19 cellular contexts compared by ENCODE assay signal in genomic region chr5:179115307-179115706, GRCh38.
"Had no signal": no experiment of that assay in that cellular context is flagged by ENCODE, and none has a peak within 500 bp of the region (broad histone marks: within the 10 kb centered on the region; RNA-seq: fewer than 3 reads in every experiment).

No MANE protein-coding gene starts in this region.

- H3K4me3 ChIP-seq: coronary artery, heart left ventricle, neural progenitor cell, ovary, testis, transverse colon had no signal

- H3K36me3 Mint-ChIP-seq: natural killer cell treated with Interleukin-12 subunit alpha and Interleukin-12 subunit beta and Interleukin-15 and Interleukin-18, amount 100 ng/mL, for 72 hours; stimulated activated memory B cell treated with anti-CD40 and anti-IgM and Interleukin-4, amounts not matched to agents 10 μg/mL and 1 μg/mL and 100 μg/mL, for 72 hours had no signal

- ATAC-seq: heart left ventricle; natural killer cell treated with Interleukin-12 subunit alpha and Interleukin-12 subunit beta and Interleukin-15 and Interleukin-18, amount 100 ng/mL, for 72 hours; right cardiac atrium; stimulated activated memory B cell treated with anti-CD40 and anti-IgM and Interleukin-4, amounts not matched to agents 10 μg/mL and 1 μg/mL and 100 μg/mL, for 72 hours had no signal

- H3K27me3 ChIP-seq: heart left ventricle, neural progenitor cell, ovary, testis, transverse colon had no signal

- H3K27me3 Mint-ChIP-seq: natural killer cell treated with Interleukin-12 subunit alpha and Interleukin-12 subunit beta and Interleukin-15 and Interleukin-18, amount 100 ng/mL, for 72 hours; progenitor cell of endocrine pancreas; stimulated activated memory B cell treated with anti-CD40 and anti-IgM and Interleukin-4, amounts not matched to agents 10 μg/mL and 1 μg/mL and 100 μg/mL, for 72 hours; stimulated activated naive CD8-positive, alpha-beta T cell treated with anti-CD3 and anti-CD28 coated beads, Interleukin-15, Interleukin-2, amounts not matched to agents 100 ng/mL and 50 ng/mL, for 24 hours had no signal

- H3K27ac Mint-ChIP-seq: mesothelial cell of epicardium; natural killer cell treated with Interleukin-12 subunit alpha and Interleukin-12 subunit beta and Interleukin-15 and Interleukin-18, amount 100 ng/mL, for 72 hours; neural progenitor cell; progenitor cell of endocrine pancreas; stimulated activated memory B cell treated with anti-CD40 and anti-IgM and Interleukin-4, amounts not matched to agents 10 μg/mL and 1 μg/mL and 100 μg/mL, for 72 hours; stimulated activated naive CD8-positive, alpha-beta T cell treated with anti-CD3 and anti-CD28 coated beads, Interleukin-15, Interleukin-2, amounts not matched to agents 100 ng/mL and 50 ng/mL, for 24 hours had no signal

- H3K4me3 Mint-ChIP-seq: mesothelial cell of epicardium; natural killer cell treated with Interleukin-12 subunit alpha and Interleukin-12 subunit beta and Interleukin-15 and Interleukin-18, amount 100 ng/mL, for 72 hours; neural progenitor cell; stimulated activated memory B cell treated with anti-CD40 and anti-IgM and Interleukin-4, amounts not matched to agents 10 μg/mL and 1 μg/mL and 100 μg/mL, for 72 hours; stimulated activated naive CD8-positive, alpha-beta T cell treated with anti-CD3 and anti-CD28 coated beads, Interleukin-15, Interleukin-2, amounts not matched to agents 100 ng/mL and 50 ng/mL, for 24 hours had no signal

- H3K36me3 ChIP-seq: heart left ventricle, neural progenitor cell, ovary, transverse colon had no signal

- DNase-seq: effector CD4-positive, alpha-beta T cell; heart left ventricle; hippocampal formation; kidney glomerular epithelial cell; nucleus accumbens; right cardiac atrium; stimulated activated CD4-positive, alpha-beta T cell treated with anti-CD3 and anti-CD28 coated beads, Interleukin-15, amount 100 ng/mL, for 24 hours; stimulated activated CD4-positive, alpha-beta T cell treated with anti-CD3 and anti-CD28 coated beads, Interleukin-1b, Interleukin-23, amount 100 ng/mL, for 48 hours; stimulated activated CD4-positive, alpha-beta T cell treated with anti-CD3 and anti-CD28 coated beads, Interleukin-4, amount 100 ng/mL, for 24 hours; transverse colon had no signal

- H3K4me1 Mint-ChIP-seq: mesothelial cell of epicardium; neural progenitor cell; stimulated activated memory B cell treated with anti-CD40 and anti-IgM and Interleukin-4, amounts not matched to agents 10 μg/mL and 1 μg/mL and 100 μg/mL, for 72 hours had no signal

- H3K4me1 ChIP-seq: heart left ventricle, neural progenitor cell, testis, transverse colon had no signal

- H3K27ac ChIP-seq: coronary artery, heart left ventricle, neural progenitor cell, ovary, testis, transverse colon had no signal

- H3K9me3 ChIP-seq: testis had no signal
